ENCODE assay signal across 13 cellular contexts in genomic region chr1:167090289-167090942, GRCh38. TPM values are rescaled to one million over a fixed set of nuclear protein-coding genes. Genes with fewer than 3 reads are reported as not detected.
DNase-seq lines count a peak whose midpoint lies in the region; ATAC-seq, FAIRE-seq and TF ChIP-seq lines count a peak whose summit lies in the region.
"Had no signal": no experiment of that assay in that cellular context is flagged by ENCODE, and none has a peak within 500 bp of the region (broad histone marks: within the 10 kb centered on the region; RNA-seq: fewer than 3 reads in every experiment).

Gene GPA33, minus strand, starts transcription at chr1:167090377. Its CDS starts 90 bp downstream, at chr1:167090287.

- POLR2A ChIA-PET in WTC11 (lab: Charles Lee) = no interaction called here

- H3K4me3 ChIP-seq in NB4 (ENCODE audit: low read depth, low read length) (no peak within 1 kb of the TSS), upper lobe of right lung (no peak within 1 kb of the TSS)
- H3K4me3 ChIP-seq: BLaER1 had no signal

- no peaks in the 10 kb centered on the region for H3K4me1 ChIP-seq in upper lobe of right lung

- peaks cover 25% of the 10 kb centered on the region for H3K4me1 Mint-ChIP-seq in WTC11

- H3K36me3 ChIP-seq in upper lobe of right lung = no peaks in the 10 kb centered on the region
- H3K36me3 ChIP-seq: BLaER1, WERI-Rb-1 had no signal

- no peaks in the 10 kb centered on the region for H3K9me3 Mint-ChIP-seq in WTC11

- H3K27me3 Mint-ChIP-seq in WTC11 (ENCODE audit: low read depth) = no peaks in the 10 kb centered on the region; the same call in 1 of the 2 replicates

- no peak within 1 kb of the TSS for H3K4me3 Mint-ChIP-seq in WTC11

- H3K27ac Mint-ChIP-seq in WTC11 = no peak within 1 kb of the TSS

- DNase-seq in stimulated activated CD4-positive, alpha-beta T cell treated with anti-CD3 and anti-CD28 coated beads, Interleukin-4, amount 100 ng/mL, for 24 hours = peak; percentile 18
- no peak for DNase-seq in stimulated activated CD4-positive, alpha-beta T cell treated with anti-CD3 and anti-CD28 coated beads, Interleukin-12 subunit alpha, Interleukin-12 subunit beta, amount 100 ng/mL, for 4 hours
- DNase-seq in NB4 (ENCODE audit: low read depth) (peak; percentile 74), upper lobe of right lung (no peak), WTC11 (ENCODE audit: low spot score) (no peak)
- DNase-seq: dermis blood vessel endothelial cell, mesendoderm, NCI-H1436, WERI-Rb-1 had no signal

- ATAC-seq in upper lobe of right lung = peak; percentile 87
- no peak for ATAC-seq in HG03460 (IDR thresholded peaks at IDR 0.05; ENCODE audit: unreplicated experiment)
- ATAC-seq in WTC11 = no peak
- no peak for ATAC-seq in HG02981 (IDR thresholded peaks at IDR 0.05; ENCODE audit: unreplicated experiment)

- H3K27ac ChIP-seq in upper lobe of right lung = peak within 1 kb of the TSS; percentile 59
- H3K27ac ChIP-seq: BLaER1, WERI-Rb-1 had no signal

- H3K36me3 Mint-ChIP-seq in WTC11 = no peaks in the 10 kb centered on the region

- no peak for TF ChIP-seq CTCF in NB4 (IDR thresholded peaks at IDR 0.05; ENCODE audit: low read depth, low read length)
- no peak for TF ChIP-seq CTCF in upper lobe of right lung (IDR thresholded peaks at IDR 0.05)
- no peak for TF ChIP-seq CTCF in WTC11 (IDR thresholded peaks at IDR 0.05)

- FAIRE-seq in colon (lab: Jason Lieb, UNC) = peak; percentile 84

- TF ChIP-seq POLR2A in NB4 (IDR thresholded peaks at IDR 0.05; ENCODE audit: extremely low read depth, insufficient read length) = no peak

- CTCF ChIA-PET in WTC11 (lab: Charles Lee) = no interaction called here

- H3K9me3 ChIP-seq in upper lobe of right lung = no peaks in the 10 kb centered on the region
- H3K9me3 ChIP-seq: BLaER1 had no signal

- intact Hi-C loops in upper lobe of right lung (cut with DNase I) = no loop called here

- no peaks in the 10 kb centered on the region for H3K27me3 ChIP-seq in upper lobe of right lung
- H3K27me3 ChIP-seq: BLaER1 had no signal

TF ChIP-seq in WTC11, 78 proteins besides CTCF, POLR2A, EP300 and RAD21:
- TF ChIP-seq GRHL2 (CRISPR knock-in tag; IDR thresholded peaks at IDR 0.05; ENCODE audit: insufficient replicate concordance, severe bottlenecking) = no peak
- TF ChIP-seq, protein P1, sequence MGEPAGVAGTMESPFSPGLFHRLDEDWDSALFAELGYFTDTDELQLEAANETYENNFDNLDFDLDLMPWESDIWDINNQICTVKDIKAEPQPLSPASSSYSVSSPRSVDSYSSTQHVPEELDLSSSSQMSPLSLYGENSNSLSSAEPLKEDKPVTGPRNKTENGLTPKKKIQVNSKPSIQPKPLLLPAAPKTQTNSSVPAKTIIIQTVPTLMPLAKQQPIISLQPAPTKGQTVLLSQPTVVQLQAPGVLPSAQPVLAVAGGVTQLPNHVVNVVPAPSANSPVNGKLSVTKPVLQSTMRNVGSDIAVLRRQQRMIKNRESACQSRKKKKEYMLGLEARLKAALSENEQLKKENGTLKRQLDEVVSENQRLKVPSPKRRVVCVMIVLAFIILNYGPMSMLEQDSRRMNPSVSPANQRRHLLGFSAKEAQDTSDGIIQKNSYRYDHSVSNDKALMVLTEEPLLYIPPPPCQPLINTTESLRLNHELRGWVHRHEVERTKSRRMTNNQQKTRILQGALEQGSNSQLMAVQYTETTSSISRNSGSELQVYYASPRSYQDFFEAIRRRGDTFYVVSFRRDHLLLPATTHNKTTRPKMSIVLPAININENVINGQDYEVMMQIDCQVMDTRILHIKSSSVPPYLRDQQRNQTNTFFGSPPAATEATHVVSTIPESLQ (CRISPR knock-in tag; IDR thresholded peaks at IDR 0.05) = no peak
- TF ChIP-seq ZNF416 (CRISPR knock-in tag; IDR thresholded peaks at IDR 0.05) = no peak
- TF ChIP-seq ARID4B (CRISPR knock-in tag; IDR thresholded peaks at IDR 0.05; ENCODE audit: borderline replicate concordance) = no peak
- no peak for TF ChIP-seq FOXK1 (CRISPR knock-in tag; IDR thresholded peaks at IDR 0.05)
- TF ChIP-seq ZNF281 (CRISPR knock-in tag; IDR thresholded peaks at IDR 0.05) = no peak

RNA-seq across cellular contexts. Expression of gene GPA33, which starts in this region (rescaled TPM):
- total RNA-seq in upper lobe of right lung = 0.90 TPM
- total RNA-seq in WTC11 (2021) = 0.25 to 0.63 TPM (median 0.27 TPM) in 3 replicates
- total RNA-seq: dermis blood vessel endothelial cell had no signal

Comparison
In these comparisons a context has a peak if more than half of its experiments do, and no peak if none do; other contexts are left out.
1. DNase-seq: peak in stimulated activated CD4-positive, alpha-beta T cell treated with anti-CD3 and anti-CD28 coated beads, Interleukin-4, amount 100 ng/mL, for 24 hours (single experiment) and NB4 (single experiment); none in stimulated activated CD4-positive, alpha-beta T cell treated with anti-CD3 and anti-CD28 coated beads, Interleukin-12 subunit alpha, Interleukin-12 subunit beta, amount 100 ng/mL, for 4 hours (single experiment), upper lobe of right lung (single experiment) and WTC11 (single experiment).
2. Peak in ATAC-seq and H3K27ac ChIP-seq in upper lobe of right lung; RNA of the gene not detected or under 1 TPM.